Comparison of ENCODE assay signal across 8 cellular contexts in genomic region chr4:86895692-86896488, GRCh38. TPM values are rescaled to one million over a fixed set of nuclear protein-coding genes. Genes with fewer than 3 reads are reported as not detected.
DNase-seq lines count a peak whose midpoint lies in the region; ATAC-seq, FAIRE-seq and TF ChIP-seq lines count a peak whose summit lies in the region.

No MANE protein-coding gene starts in this region.

- POLR2A ChIA-PET in GM12878 (lab: Charles Lee): interaction anchor here (0.7 to 1.1 kb wide), 2 partner anchors 150 to 302 kb away, joined by 3 read pairs; partner anchors contain the start of gene PTPN13

- no peak for TF ChIP-seq POLR2A in GM12878 (IDR thresholded peaks at IDR 0.05; ENCODE audit: low read depth, low read length)
- TF ChIP-seq POLR2A in stomach (IDR thresholded peaks at IDR 0.05): no peak

- no TSS peak for BruUV-seq in GM12878 (replicated peaks; lab: Mats Ljungman, UMichigan)

- TF ChIP-seq CTCF in GM12878 (IDR thresholded peaks at IDR 0.05 in 2 of 3, conservative IDR thresholded peaks at IDR 0.05 in 1 of 3; ENCODE audit: control insufficient read depth in 2 of 3, extremely low read depth in 1 of 3, insufficient read depth in 1 of 3, low read depth in 3 of 3, low read length in 3 of 3) (peak; percentile 52 to 80 (median 66)), stomach (IDR thresholded peaks at IDR 0.05) (peak in 5 of 7 experiments; percentile 58 to 75 (median 72))

- in situ Hi-C loops in GM12878 (cut with MboI): loop anchor here (5.0 kb wide), 1 partner anchor 399 kb away; no protein-coding TSS in a partner anchor

- DNase-seq in COLO829 (ENCODE audit: low spot score): peak; percentile 58
- peak; percentile 74 for DNase-seq in NCI-H69 (lab: John Stamatoyannopoulos, UW)
- DNase-seq in GM12878 (ENCODE audit: low read depth, low spot score): no peak
- DNase-seq in immature natural killer cell: peak; percentile 12 to 24 (median 20)
- DNase-seq in stomach: no peak

- no peak for TF ChIP-seq EP300 in GM12878 (IDR thresholded peaks at IDR 0.05; ENCODE audit: borderline replicate concordance in 1 of 2, control insufficient read depth in 1 of 2, low read depth in 2 of 2, low read length in 2 of 2)
- TF ChIP-seq EP300 in stomach (IDR thresholded peaks at IDR 0.05): no peak

- FAIRE-seq in GM12878 (lab: Jason Lieb, UNC): peak; percentile 75

- H3K9me3 ChIP-seq in GM12878 (replicated peaks; ENCODE audit: control insufficient read depth, insufficient read depth, low read length) (no peaks in the 10 kb centered on the region), stomach (no peaks in the 10 kb centered on the region)

- no peaks in the 10 kb centered on the region for H4K20me1 ChIP-seq in GM12878 (ENCODE audit: control insufficient read depth, insufficient read depth)

- H3K4me1 ChIP-seq in GM12878 (ENCODE audit: control insufficient read depth, insufficient read depth, low read length) (no peaks in the 10 kb centered on the region), stomach (peaks cover 0 to 23% (median 17%) of the 10 kb centered on the region in 4 donors)

- ATAC-seq in GM18909 (IDR thresholded peaks at IDR 0.05; ENCODE audit: poor library complexity, unreplicated experiment): peak; percentile 63
- ATAC-seq in HG03520 (IDR thresholded peaks at IDR 0.05; ENCODE audit: unreplicated experiment): peak; percentile 56
- peak; percentile 65 for ATAC-seq in GM12878
- no peak for ATAC-seq in HG03280 (IDR thresholded peaks at IDR 0.05; ENCODE audit: unreplicated experiment)

- TF ChIP-seq RAD21 in GM12878 (IDR thresholded peaks at IDR 0.05; ENCODE audit: insufficient read depth, low read depth, low read length): peak; percentile 97

- no peaks in the 10 kb centered on the region for H3K9me3 Mint-ChIP-seq in immature natural killer cell

- no peaks in the 10 kb centered on the region for H3K79me2 ChIP-seq in GM12878 (ENCODE audit: control insufficient read depth, insufficient read depth, low read length)

- H2AFZ ChIP-seq in GM12878 (ENCODE audit: control insufficient read depth, low read depth, low read length): no peak overlapping the region

- H3K27me3 Mint-ChIP-seq in immature natural killer cell (ENCODE audit: low read depth in 3 of 3): peaks cover 6 to 15% (median 15%) of the 10 kb centered on the region in 3 donors

- intact Hi-C loops in GM12878 (cut with micrococcal nuclease; ENCODE audit: unreplicated experiment) (loop anchor here (1.0 to 10.0 kb wide), 3 partner anchors 301 to 851 kb away; partner anchors contain the start of gene PTPN13), stomach (cut with DNase I; ENCODE audit: low total_unique reads) (loop anchor here (5.0 kb wide), 1 partner anchor 399 kb away; no protein-coding TSS in a partner anchor)

- H3K9ac ChIP-seq in GM12878 (ENCODE audit: control insufficient read depth, insufficient read depth, low read length): no peak overlapping the region

- RAD21 ChIA-PET in GM12878 (lab: Charles Lee; ENCODE audit: unreplicated experiment): interaction anchor here (0.7 to 1.5 kb wide), 5 partner anchors 302 to 397 kb away, joined by 3 to 79 read pairs (median 10); partner anchors contain the start of gene PTPN13

- no peak overlapping the region for H3K27ac Mint-ChIP-seq in immature natural killer cell

- H3K27ac ChIP-seq in GM12878 (ENCODE audit: control insufficient read depth, insufficient read depth) (no peak overlapping the region), stomach (no peak overlapping the region)

- no peak overlapping the region for H3K4me3 Mint-ChIP-seq in immature natural killer cell

- CTCF ChIA-PET in GM12878 (lab: Yijun Ruan, JAX): interaction anchor here (1.0 to 11.3 kb wide), 5 partner anchors 26 to 398 kb away, joined by 3 to 307 read pairs (median 30); no protein-coding TSS in a partner anchor

- no peaks in the 10 kb centered on the region for H3K36me3 ChIP-seq in GM12878 (ENCODE audit: control insufficient read depth in 2 of 2, insufficient read depth in 2 of 2, low read length in 1 of 2)
- no peaks in the 10 kb centered on the region for H3K36me3 ChIP-seq in stomach

- H3K27me3 ChIP-seq in GM12878 (replicated peaks in 1 of 2; ENCODE audit: control insufficient read depth in 2 of 2, insufficient read depth in 2 of 2, low read length in 1 of 2): no peaks in the 10 kb centered on the region
- H3K27me3 ChIP-seq in stomach: peaks cover 0 to 6% (median 0%) of the 10 kb centered on the region in 3 donors

- SMC1A ChIA-PET in GM12878 (lab: Charles Lee; ENCODE audit: uncharacterized antibody, unreplicated experiment): interaction anchor here (0.9 to 8.7 kb wide), 8 partner anchors 38 to 400 kb away, joined by 3 to 190 read pairs (median 6); no protein-coding TSS in a partner anchor

- 56% methylated on average over 6 of the region's 6 CpGs for WGBS in GM12878 (ENCODE audit: insufficient coverage, insufficient replicate concordance, low lambda C conversion rate, missing lambda C conversion rate)
- 72 to 77% (median 73%) methylated on average over 6 of the region's 6 CpGs for WGBS in stomach, 5 donors

- peaks cover 0 to 5% (median 4%) of the 10 kb centered on the region in 3 donors for H3K36me3 Mint-ChIP-seq in immature natural killer cell

- peaks cover 8 to 17% of the 10 kb centered on the region in 2 donors for H3K4me1 Mint-ChIP-seq in immature natural killer cell

- no peak overlapping the region for H3K4me3 ChIP-seq in GM12878
- no peak overlapping the region for H3K4me3 ChIP-seq in stomach

- H3K4me2 ChIP-seq in GM12878 (ENCODE audit: control insufficient read depth, insufficient read depth): no peak overlapping the region

RNA-seq across cellular contexts. Expression of gene C4orf36, which starts 3.7 kb away (rescaled TPM):
- not detected in 2 replicates for total RNA-seq in GM12878 (2013; cell fraction: nucleolus; rRNA removed)
- 1.5 and 3.6 TPM in 2 replicates for total RNA-seq in GM12878 (2014; rRNA removed)
- total RNA-seq in GM12878 (2014; rRNA removed; fragmentation: Illumina TruSeq; extraction: Trizol): 1.3 TPM in 2 replicates
- 1.4 and 2.3 TPM in 2 replicates for total RNA-seq in GM12878 (2021)
- polyA plus RNA-seq in GM12878 (2011; ENCODE audit: low read depth): not detected
- 0.35 TPM in 1 of 2 replicates, not detected in the other for polyA plus RNA-seq in GM12878 (2011; rRNA removed)
- 0.28 and 0.52 TPM in 2 replicates for polyA plus RNA-seq in GM12878 (2011; cell fraction: cytosol; rRNA removed)
- polyA plus RNA-seq in GM12878 (2011; cell fraction: nucleus; rRNA removed): 0.36 TPM in 1 of 2 replicates, not detected in the other
- polyA plus RNA-seq in GM12878 (2012): 0.21 TPM in 1 of 2 replicates, not detected in the other
- polyA plus RNA-seq in GM12878 (2014; fragmentation: Illumina TruSeq; extraction: Trizol): 0.40 and 1.4 TPM in 2 replicates
- polyA plus RNA-seq in GM12878 (2014; fragmentation: Nextera tagmentation; extraction: Ambion mirVana): not detected
- polyA plus RNA-seq in GM12878 (2014; rRNA removed): 1.1 and 2.7 TPM in 2 replicates
- 1 to 10 TPM in 1 of 2 experiments, under 1 TPM in 1; 0.84 to 1.2 TPM for polyA plus RNA-seq in GM12878 (2016; fragmentation: Nextera tagmentation; extraction: Ambion mirVana)
- not detected in 2 replicates for polyA minus RNA-seq in GM12878 (2011; rRNA and poly(A)+ RNA removed)
- polyA minus RNA-seq in GM12878 (2011; cell fraction: cytosol; rRNA and poly(A)+ RNA removed): not detected in 2 replicates
- polyA minus RNA-seq in GM12878 (2011; cell fraction: nucleus; rRNA and poly(A)+ RNA removed): not detected in 2 replicates
- under 1 TPM in 1 of 3 donors, not detected in 2; 0.18 TPM for polyA plus RNA-seq in immature natural killer cell
- 1 to 10 TPM in 1 of 5 donors, not detected in 4; 3.1 TPM for total RNA-seq in stomach
- polyA plus RNA-seq in stomach: 1 to 10 TPM in 1 of 3 donors, not detected in 2; 1.7 TPM

RNA-seq across cellular contexts. Expression of gene AFF1, which starts 38.9 kb away (rescaled TPM):
- 242 and 244 TPM in 2 replicates for total RNA-seq in GM12878 (2013; cell fraction: nucleolus; rRNA removed)
- total RNA-seq in GM12878 (2014; rRNA removed) (21.2 and 21.3 TPM in 2 replicates), GM12878 (2014; rRNA removed; fragmentation: Illumina TruSeq; extraction: Trizol) (21.5 and 22.8 TPM in 2 replicates), GM12878 (2021) (52.5 and 56.1 TPM in 2 replicates), stomach (100 to 1,000 TPM in 1 of 5 donors, 10 to 100 TPM in 4; 57.5 to 177 (median 78.5) TPM)
- 51.7 TPM for polyA plus RNA-seq in GM12878 (2011; ENCODE audit: low read depth)
- polyA plus RNA-seq in GM12878 (2011; rRNA removed) (25.1 and 26.1 TPM in 2 replicates), GM12878 (2014; fragmentation: Illumina TruSeq; extraction: Trizol) (30.7 and 32.9 TPM in 2 replicates), GM12878 (2014; fragmentation: Nextera tagmentation; extraction: Ambion mirVana) (10 to 100 TPM in 1 of 2 experiments, 1 to 10 TPM in 1; 3.5 to 11.4 TPM), GM12878 (2014; rRNA removed) (18.6 and 20.5 TPM in 2 replicates), GM12878 (2016; fragmentation: Nextera tagmentation; extraction: Ambion mirVana) (10 to 100 TPM; 21.6 to 24.0 TPM), immature natural killer cell (10 to 100 TPM; 10.1 to 35.3 (median 13.9) TPM), stomach (10 to 100 TPM in 1 of 3 donors, 1 to 10 TPM in 2; 6.9 to 10.7 (median 7.1) TPM)
- 21.3 and 44.0 TPM in 2 replicates for polyA plus RNA-seq in GM12878 (2011; cell fraction: cytosol; rRNA removed)
- polyA plus RNA-seq in GM12878 (2011; cell fraction: nucleus; rRNA removed): 50.2 and 53.3 TPM in 2 replicates
- polyA plus RNA-seq in GM12878 (2012): 32.6 and 34.7 TPM in 2 replicates
- 115 and 130 TPM in 2 replicates for polyA minus RNA-seq in GM12878 (2011; rRNA and poly(A)+ RNA removed)
- polyA minus RNA-seq in GM12878 (2011; cell fraction: cytosol; rRNA and poly(A)+ RNA removed): 30.8 and 33.0 TPM in 2 replicates
- 72.7 and 104 TPM in 2 replicates for polyA minus RNA-seq in GM12878 (2011; cell fraction: nucleus; rRNA and poly(A)+ RNA removed)

RNA-seq across cellular contexts. Expression of gene SLC10A6, which starts 46.7 kb away (rescaled TPM):
- 0.25 and 0.56 TPM in 2 replicates for total RNA-seq in GM12878 (2013; cell fraction: nucleolus; rRNA removed)
- total RNA-seq in GM12878 (2014; rRNA removed) (not detected in 2 replicates), GM12878 (2014; rRNA removed; fragmentation: Illumina TruSeq; extraction: Trizol) (not detected in 2 replicates), GM12878 (2021) (not detected in 2 replicates), stomach (1 to 10 TPM in 2 of 5 donors, not detected in 3; 1.5 to 7.6 TPM)
- not detected for polyA plus RNA-seq in GM12878 (2011; ENCODE audit: low read depth)
- polyA plus RNA-seq in GM12878 (2011; rRNA removed) (0.05 and 0.06 TPM in 2 replicates), GM12878 (2014; fragmentation: Illumina TruSeq; extraction: Trizol) (not detected in 2 replicates), GM12878 (2014; fragmentation: Nextera tagmentation; extraction: Ambion mirVana) (not detected), GM12878 (2014; rRNA removed) (not detected in 2 replicates), GM12878 (2016; fragmentation: Nextera tagmentation; extraction: Ambion mirVana) (not detected), immature natural killer cell (not detected), stomach (under 1 TPM in 1 of 3 donors, not detected in 2; 0.48 TPM)
- polyA plus RNA-seq in GM12878 (2011; cell fraction: cytosol; rRNA removed): 0.07 TPM in 1 of 2 replicates, not detected in the other
- polyA plus RNA-seq in GM12878 (2011; cell fraction: nucleus; rRNA removed): 0.09 TPM in 1 of 2 replicates, not detected in the other
- polyA plus RNA-seq in GM12878 (2012): not detected in 2 replicates
- 0.15 TPM in 2 replicates for polyA minus RNA-seq in GM12878 (2011; rRNA and poly(A)+ RNA removed)
- not detected in 2 replicates for polyA minus RNA-seq in GM12878 (2011; cell fraction: cytosol; rRNA and poly(A)+ RNA removed)
- polyA minus RNA-seq in GM12878 (2011; cell fraction: nucleus; rRNA and poly(A)+ RNA removed): not detected in 2 replicates

Comparison
In these comparisons a context has a peak if more than half of its experiments do, and no peak if none do; other contexts are left out.
1. DNase-seq: peak in COLO829 (single experiment), NCI-H69 (single experiment) and immature natural killer cell (3 of 3); none in GM12878 (single experiment) and stomach (single experiment).